In the genomic region with DNA sequence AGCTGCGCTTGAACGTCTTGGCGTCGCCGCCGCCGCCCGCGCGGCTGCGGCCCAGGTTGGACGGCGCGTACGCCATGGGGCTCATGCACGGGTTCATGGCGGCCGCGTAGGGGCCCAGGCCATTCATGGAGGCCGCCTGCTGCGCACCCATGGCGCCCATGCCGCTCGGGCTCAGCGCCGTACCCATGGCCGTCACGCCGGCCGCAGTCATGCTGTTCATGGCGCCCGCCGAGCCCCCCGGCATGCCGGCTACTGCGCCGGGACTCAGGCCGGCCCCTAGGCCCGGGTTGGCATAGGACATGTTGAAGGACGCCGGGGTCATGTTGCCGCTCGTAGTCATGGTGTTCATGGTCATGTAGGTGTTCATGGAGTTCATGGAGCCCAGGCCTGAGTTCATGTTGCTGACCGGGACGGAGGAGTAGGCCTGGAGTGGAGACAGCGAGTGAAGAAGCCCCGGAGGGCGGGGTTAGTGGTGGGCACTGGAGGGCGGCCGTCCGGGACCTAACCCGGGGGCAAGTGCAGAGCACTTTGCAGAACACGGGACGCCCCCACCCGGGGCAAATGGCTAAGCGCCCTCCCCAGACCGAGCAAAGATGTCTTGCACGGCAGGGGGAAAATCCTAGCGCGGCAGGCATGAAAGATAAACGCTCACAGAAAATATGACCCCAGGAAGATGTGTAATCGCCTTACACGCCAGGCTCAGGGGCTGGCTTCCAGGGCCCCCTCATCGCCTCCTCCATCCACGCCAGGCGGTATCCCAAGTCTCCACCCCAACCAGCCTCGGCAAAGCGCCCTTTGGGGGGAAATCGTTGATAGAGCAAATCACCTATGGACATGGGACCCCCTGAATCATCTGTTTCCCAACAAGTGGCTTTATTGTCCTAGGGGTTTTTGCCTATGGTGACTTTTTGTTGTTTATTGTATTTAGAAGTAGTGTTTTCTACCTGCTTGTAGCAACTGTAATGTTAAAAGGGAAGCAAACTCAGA, we compare ENCODE assay signal across 11 cellular contexts. TPM values are rescaled to one million over a fixed set of nuclear protein-coding genes. Genes with fewer than 3 reads are reported as not detected.
DNase-seq lines count a peak whose midpoint lies in the region; FAIRE-seq and TF ChIP-seq lines count a peak whose summit lies in the region.
"Had no signal": no experiment of that assay in that cellular context is flagged by ENCODE, and none has a peak within 500 bp of the region (broad histone marks: within the 10 kb centered on the region; RNA-seq: fewer than 3 reads in every experiment).

No MANE protein-coding gene starts in this region.

- H3K4me3 ChIP-seq in kidney (ENCODE audit: low read length in 2 of 2) (no peak overlapping the region), stomach (peak overlapping the region; percentile 47 to 67 (median 58))
- H3K4me3 ChIP-seq: gastroesophageal sphincter had no signal

- CTCF ChIA-PET in activated CD4-positive, alpha-beta T cell treated with anti-CD3 and anti-CD28 coated beads, Interleukin-2, amount 10 ng/mL, durations not matched to agents 7 days and 5 days (lab: Charles Lee): interaction anchor here (0.6 kb wide), 1 partner anchor 11 kb away, joined by 3 read pairs; no protein-coding TSS in a partner anchor

- no peak for TF ChIP-seq EP300 in stomach (IDR thresholded peaks at IDR 0.05)

- no peak overlapping the region for H3K9ac ChIP-seq in kidney (ENCODE audit: low read length in 2 of 2)

- H3K36me3 ChIP-seq in kidney (ENCODE audit: control insufficient read depth in 1 of 2, insufficient read depth in 2 of 2, low read length in 2 of 2): no peaks in the 10 kb centered on the region
- H3K36me3 ChIP-seq in stomach: peaks cover 0 to 4% (median 2%) of the 10 kb centered on the region in 4 donors
- H3K36me3 ChIP-seq: gastroesophageal sphincter had no signal

- peaks cover 34 to 99% (median 80%) of the 10 kb centered on the region in 3 donors for H3K27me3 ChIP-seq in stomach

- 3 to 13% (median 6%) methylated on average over 27 to 69 of the region's 69 CpGs for WGBS in stomach, 5 donors

- FAIRE-seq in kidney (lab: Jason Lieb, UNC): no peak

- no peak for DNase-seq in activated CD4-positive, alpha-beta T cell treated with anti-CD3 and anti-CD28 coated beads, Interleukin-2, amount 10 ng/mL, durations not matched to agents 7 days and 5 days
- DNase-seq in activated CD4-positive, alpha-beta T cell treated with anti-CD3 and anti-CD28 coated beads for 4 hours: no peak
- DNase-seq in NCI-H69 (lab: John Stamatoyannopoulos, UW): peak; percentile 92
- DNase-seq in kidney: peak; percentile 64
- DNase-seq in stomach: no peak
- DNase-seq in cerebellum (ENCODE audit: low spot score): no peak
- no peak for DNase-seq in RPMI8226
- no peak for DNase-seq in NCI-H524 (lab: John Stamatoyannopoulos, UW)
- DNase-seq: naive thymus-derived CD4-positive, alpha-beta T cell; NCI-H1694 treated with DMSO at 0.1 percent for 48 hours had no signal

- no peak overlapping the region for H3K4me3 Mint-ChIP-seq in activated CD4-positive, alpha-beta T cell treated with anti-CD3 and anti-CD28 coated beads, Interleukin-2, amount 10 ng/mL, durations not matched to agents 7 days and 5 days

- H3K4me1 ChIP-seq in kidney (ENCODE audit: control insufficient read depth in 1 of 2, insufficient read depth in 1 of 2, low read depth in 1 of 2, low read length in 2 of 2) (peaks cover 0 to 6% of the 10 kb centered on the region in 2 donors), stomach (peaks cover 10 to 45% (median 29%) of the 10 kb centered on the region in 4 donors)

- H3K9me3 Mint-ChIP-seq in activated CD4-positive, alpha-beta T cell treated with anti-CD3 and anti-CD28 coated beads, Interleukin-2, amount 10 ng/mL, durations not matched to agents 7 days and 5 days: peaks cover 9% of the 10 kb centered on the region

- H3K36me3 Mint-ChIP-seq in activated CD4-positive, alpha-beta T cell treated with anti-CD3 and anti-CD28 coated beads, Interleukin-2, amount 10 ng/mL, durations not matched to agents 7 days and 5 days (ENCODE audit: low read depth): peaks cover 8% of the 10 kb centered on the region

- no peak for TF ChIP-seq CTCF in kidney (IDR thresholded peaks at IDR 0.05; ENCODE audit: borderline replicate concordance, extremely low read depth, insufficient read depth)
- TF ChIP-seq CTCF in stomach (IDR thresholded peaks at IDR 0.05): no peak

- peak overlapping the region; percentile 57 for H3K27ac Mint-ChIP-seq in activated CD4-positive, alpha-beta T cell treated with anti-CD3 and anti-CD28 coated beads, Interleukin-2, amount 10 ng/mL, durations not matched to agents 7 days and 5 days

- peaks cover 75% of the 10 kb centered on the region for H3K27me3 Mint-ChIP-seq in activated CD4-positive, alpha-beta T cell treated with anti-CD3 and anti-CD28 coated beads, Interleukin-2, amount 10 ng/mL, durations not matched to agents 7 days and 5 days

- POLR2A ChIA-PET in activated CD4-positive, alpha-beta T cell treated with anti-CD3 and anti-CD28 coated beads, Interleukin-2, amount 10 ng/mL, durations not matched to agents 7 days and 5 days (lab: Charles Lee): no interaction called here

- intact Hi-C loops in kidney (cut with DNase I): no loop called here
- intact Hi-C loops in stomach (cut with DNase I; ENCODE audit: low total_unique reads): no loop called here

- TF ChIP-seq POLR2A in stomach (IDR thresholded peaks at IDR 0.05): no peak

- no peaks in the 10 kb centered on the region for H3K9me3 ChIP-seq in kidney (ENCODE audit: control insufficient read depth in 1 of 2, low read length in 2 of 2)
- no peaks in the 10 kb centered on the region for H3K9me3 ChIP-seq in stomach

- H3K27ac ChIP-seq in kidney (ENCODE audit: low read depth in 2 of 2, low read length in 2 of 2): no peak overlapping the region
- H3K27ac ChIP-seq in stomach: peak overlapping the region; percentile 86 to 95 (median 91)
- H3K27ac ChIP-seq: gastroesophageal sphincter had no signal

- peaks cover 9% of the 10 kb centered on the region for H3K4me1 Mint-ChIP-seq in activated CD4-positive, alpha-beta T cell treated with anti-CD3 and anti-CD28 coated beads, Interleukin-2, amount 10 ng/mL, durations not matched to agents 7 days and 5 days

RNA-seq across cellular contexts. Expression of gene FOXA1, which starts 2.5 kb away (rescaled TPM):
- total RNA-seq in activated CD4-positive, alpha-beta T cell treated with anti-CD3 and anti-CD28 coated beads, Interleukin-2, amount 10 ng/mL, durations not matched to agents 7 days and 5 days: not detected
- not detected for total RNA-seq in kidney
- polyA plus RNA-seq in kidney (ENCODE audit: insufficient read depth, low read depth, low replicate concordance): not detected
- total RNA-seq in stomach: 100 to 1,000 TPM in 2 of 5 donors, 10 to 100 TPM in 2, under 1 TPM in 1; 0.58 to 147 (median 70.5) TPM
- 10 to 100 TPM; 17.4 to 29.4 (median 24.3) TPM for polyA plus RNA-seq in stomach
- not detected for total RNA-seq in cerebellum
- total RNA-seq: naive thymus-derived CD4-positive, alpha-beta T cell had no signal
- polyA plus RNA-seq: naive thymus-derived CD4-positive, alpha-beta T cell had no signal

RNA-seq across cellular contexts. Expression of gene TTC6, which starts 2.8 kb away (rescaled TPM):
- total RNA-seq in activated CD4-positive, alpha-beta T cell treated with anti-CD3 and anti-CD28 coated beads, Interleukin-2, amount 10 ng/mL, durations not matched to agents 7 days and 5 days: not detected
- total RNA-seq in kidney (not detected), stomach (100 to 1,000 TPM in 1 of 5 donors, 10 to 100 TPM in 4; 20.6 to 184 (median 22.8) TPM), cerebellum (2.4 TPM)
- polyA plus RNA-seq in kidney (ENCODE audit: insufficient read depth, low read depth, low replicate concordance) (not detected), stomach (1 to 10 TPM in 2 of 3 donors, under 1 TPM in 1; 0.92 to 8.5 (median 8.3) TPM)
- total RNA-seq: naive thymus-derived CD4-positive, alpha-beta T cell had no signal
- polyA plus RNA-seq: naive thymus-derived CD4-positive, alpha-beta T cell had no signal

Comparison
In these comparisons a context has a peak if more than half of its experiments do, and no peak if none do; other contexts are left out.
1. DNase-seq: peak in NCI-H69 (single experiment) and kidney (single experiment); none in activated CD4-positive, alpha-beta T cell treated with anti-CD3 and anti-CD28 coated beads, Interleukin-2, amount 10 ng/mL, durations not matched to agents 7 days and 5 days (single experiment), activated CD4-positive, alpha-beta T cell treated with anti-CD3 and anti-CD28 coated beads for 4 hours (0 of 2), stomach (single experiment), cerebellum (single experiment), RPMI8226 (single experiment) and NCI-H524 (0 of 2).
2. H3K27ac ChIP-seq: peak in stomach (5 of 5); none in kidney (0 of 2).
3. H3K4me3 ChIP-seq: peak in stomach (4 of 4); none in kidney (0 of 2).